In the genomic region with DNA sequence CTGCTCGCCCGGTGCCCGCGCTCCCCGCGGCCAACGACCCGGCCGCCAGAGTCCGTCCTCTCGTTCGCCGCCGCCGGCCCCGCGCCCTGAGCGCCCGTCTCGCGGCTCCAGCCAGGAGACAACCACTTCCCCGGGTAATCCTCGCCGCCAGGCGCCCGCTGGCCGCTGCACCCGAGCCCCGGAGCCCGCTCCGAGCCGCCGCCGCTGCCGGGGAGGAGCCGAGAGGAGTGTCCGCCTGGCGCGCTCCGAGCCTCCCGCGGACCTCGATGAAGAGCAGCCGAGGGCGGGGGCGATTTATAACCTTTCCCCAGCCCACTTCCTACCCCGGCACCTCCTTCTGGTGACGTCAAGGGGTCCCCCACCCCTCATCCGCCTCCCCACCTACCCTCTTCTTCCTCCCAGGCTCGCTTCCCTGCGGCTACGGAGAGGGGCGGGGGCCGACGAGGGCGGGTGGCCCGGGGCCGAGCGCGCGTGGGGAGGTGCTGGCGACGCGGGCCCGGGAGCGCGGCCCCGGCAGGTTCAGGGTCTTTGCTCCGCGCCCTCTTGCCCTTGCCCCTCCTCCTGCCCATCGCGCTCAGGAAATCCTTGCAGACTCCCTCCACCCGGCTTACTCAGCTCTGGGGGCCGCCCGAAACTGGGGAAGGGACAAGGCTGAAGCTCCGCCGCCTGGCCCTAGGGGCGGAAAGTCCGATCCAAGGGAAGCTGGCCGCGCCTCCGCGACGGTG, we compare ENCODE assay signal across 8 cellular contexts. TPM values are rescaled to one million over a fixed set of nuclear protein-coding genes. Genes with fewer than 3 reads are reported as not detected.
DNase-seq lines count a peak whose midpoint lies in the region; ATAC-seq and TF ChIP-seq lines count a peak whose summit lies in the region.

FLT1 (minus strand) TSS at position 268 of the 725 bp plus-strand sequence. CDS start 285 bp downstream, outside the sequence.

- TF ChIP-seq CTCF in WI38 (IDR thresholded peaks at IDR 0.05; ENCODE audit: low read depth, low read length) (no peak), epithelial cell of esophagus (IDR thresholded peaks at IDR 0.05; ENCODE audit: insufficient read depth, low read depth, low read length, missing control alignments) (no peak), suprapubic skin (IDR thresholded peaks at IDR 0.05) (no peak)

- H3K36me3 ChIP-seq in mucosa of rectum (ENCODE audit: control insufficient read depth in 2 of 2, insufficient read depth in 2 of 2, low read length in 2 of 2) (no peaks in the 10 kb centered on the region), suprapubic skin (no peaks in the 10 kb centered on the region)

- H3K9ac ChIP-seq in mucosa of rectum (ENCODE audit: low read depth in 1 of 2, low read length in 2 of 2) = no peak within 1 kb of the TSS

- H3K27ac ChIP-seq in mucosa of rectum (ENCODE audit: low read depth in 2 of 2, low read length in 2 of 2) (no peak within 1 kb of the TSS), suprapubic skin (peak within 1 kb of the TSS; percentile 44)

- no peak for TF ChIP-seq EP300 in suprapubic skin (IDR thresholded peaks at IDR 0.05)

- H3K4me1 ChIP-seq in mucosa of rectum (ENCODE audit: control insufficient read depth in 2 of 2, insufficient read depth in 2 of 2, low read length in 2 of 2) = peaks cover 3 to 6% of the 10 kb centered on the region in 2 donors
- peaks cover 27% of the 10 kb centered on the region for H3K4me1 ChIP-seq in suprapubic skin

- H3K9me3 ChIP-seq in mucosa of rectum (ENCODE audit: control insufficient read depth in 2 of 2, low read length in 2 of 2) (no peaks in the 10 kb centered on the region), suprapubic skin (no peaks in the 10 kb centered on the region)

- H3K27me3 ChIP-seq in mucosa of rectum (ENCODE audit: control insufficient read depth in 2 of 2, insufficient read depth in 2 of 2, low read length in 2 of 2) = peaks cover 45 to 49% of the 10 kb centered on the region in 2 donors
- peaks cover 67% of the 10 kb centered on the region for H3K27me3 ChIP-seq in suprapubic skin

- peak; percentile 40 for DNase-seq in activated CD4-positive, CD25-positive, alpha-beta regulatory T cell treated with anti-CD3 and anti-CD28 coated beads, Interleukin-2, amount 50 U/mL, for 72 hours
- DNase-seq in epithelial cell of esophagus (ENCODE audit: low read depth) (peak; percentile 25), suprapubic skin (ENCODE audit: low spot score in 2 of 2) (peak in 1 of 2 donors; percentile 70)

- 3% methylated on average over 27 of the region's 84 CpGs for WGBS in suprapubic skin

- ATAC-seq in activated CD4-positive, CD25-positive, alpha-beta regulatory T cell treated with anti-CD3 and anti-CD28 coated beads, Interleukin-2, amount 50 U/mL, for 24 hours = no peak
- ATAC-seq in GM21390 (IDR thresholded peaks at IDR 0.05; ENCODE audit: unreplicated experiment) = no peak
- ATAC-seq in GM18873 (IDR thresholded peaks at IDR 0.05; ENCODE audit: low FRiP score, unreplicated experiment) = no peak

- no peak for TF ChIP-seq POLR2A in suprapubic skin (IDR thresholded peaks at IDR 0.05)

- H3K4me3 ChIP-seq in WI38 (ENCODE audit: low read depth, low read length) = peak within 1 kb of the TSS; percentile 83
- no peak within 1 kb of the TSS for H3K4me3 ChIP-seq in epithelial cell of esophagus (ENCODE audit: low read length)
- peak within 1 kb of the TSS; percentile 20 to 25 for H3K4me3 ChIP-seq in mucosa of rectum (ENCODE audit: low read length in 2 of 2)
- peak within 1 kb of the TSS; percentile 63 for H3K4me3 ChIP-seq in suprapubic skin

RNA-seq across cellular contexts. Expression of gene FLT1, which starts in this region (rescaled TPM):
- total RNA-seq in suprapubic skin = 10 to 100 TPM in 1 of 4 donors, 1 to 10 TPM in 3; 3.8 to 14.2 (median 6.8) TPM
